26 cellular contexts compared by ENCODE assay signal in the genomic region with DNA sequence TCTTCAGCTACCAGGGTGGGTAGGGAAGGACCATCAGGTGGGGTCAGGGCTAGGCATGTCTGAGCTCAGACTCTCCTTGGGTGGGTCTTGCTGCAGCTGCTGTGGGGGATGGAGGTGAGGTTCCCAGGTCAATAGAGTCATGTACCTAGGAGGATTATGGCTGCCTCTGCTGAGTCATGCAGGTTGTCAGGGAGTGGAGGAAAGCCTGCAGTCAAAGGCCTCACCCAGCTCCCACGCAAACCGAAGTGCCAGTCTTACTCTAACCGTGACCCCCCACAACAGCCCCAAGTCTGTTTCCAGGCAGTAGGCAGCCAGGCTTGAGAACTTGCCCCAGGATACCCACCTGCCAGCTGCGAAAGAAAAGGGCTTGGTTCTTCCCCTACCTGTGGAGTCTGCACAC.
"Had no signal": no experiment of that assay in that cellular context is flagged by ENCODE, and none has a peak within 500 bp of the region (broad histone marks: within the 10 kb centered on the region; RNA-seq: fewer than 3 reads in every experiment).

No MANE protein-coding gene starts in this region.

- H3K27ac Mint-ChIP-seq: dendritic cell treated with granulocyte-macrophage colony-stimulating factor and Interleukin-4, amounts not matched to agents 40 ng/mL and 50 ng/mL, for 4 days; effector memory CD8-positive, alpha-beta T cell; endodermal cell; memory B cell had no signal

- H3K27me3 ChIP-seq: colonic mucosa, esophagus squamous epithelium, gastrocnemius medialis, left lung had no signal

- ATAC-seq: effector memory CD8-positive, alpha-beta T cell; esophagus mucosa; gastrocnemius medialis; heart right ventricle; left cardiac atrium; left lung; left ventricle myocardium superior; lower lobe of right lung had no signal

- H3K36me3 Mint-ChIP-seq: memory B cell had no signal

- H3K4me1 Mint-ChIP-seq: memory B cell had no signal

- H3K4me3 ChIP-seq: colonic mucosa, esophagus squamous epithelium, gastrocnemius medialis, heart right ventricle, left lung, lower lobe of right lung had no signal

- H3K4me1 ChIP-seq: colonic mucosa, esophagus squamous epithelium, gastrocnemius medialis, heart right ventricle, left lung, lower lobe of right lung had no signal

- H3K36me3 ChIP-seq: colonic mucosa, esophagus squamous epithelium, gastrocnemius medialis, heart right ventricle, left lung, lower lobe of right lung had no signal

- H3K27me3 Mint-ChIP-seq: dendritic cell treated with granulocyte-macrophage colony-stimulating factor and Interleukin-4, amounts not matched to agents 40 ng/mL and 50 ng/mL, for 4 days had no signal

- FAIRE-seq: endometrium, islet of Langerhans, keratinocyte had no signal

- H3K9me3 Mint-ChIP-seq: endodermal cell had no signal

- H3K4me3 Mint-ChIP-seq: dendritic cell treated with granulocyte-macrophage colony-stimulating factor and Interleukin-4, amounts not matched to agents 40 ng/mL and 50 ng/mL, for 4 days; effector memory CD8-positive, alpha-beta T cell; endodermal cell; memory B cell had no signal

- DNase-seq: colonic mucosa; cortex of kidney; effector CD8-positive, alpha-beta T cell; effector memory CD8-positive, alpha-beta T cell; endodermal cell; erythroblast; esophagus squamous epithelium; foreskin melanocyte; gastrocnemius medialis; glutamatergic neuron; head of caudate nucleus; heart right ventricle; hippocampal formation; left cardiac atrium; left lung; left ventricle myocardium superior; lower lobe of right lung; mesendoderm; midbrain had no signal

- H3K27ac ChIP-seq: colonic mucosa, epithelial cell of prostate, esophagus squamous epithelium, gastrocnemius medialis, heart right ventricle, left lung, lower lobe of right lung had no signal

- H3K9me3 ChIP-seq: colonic mucosa, esophagus squamous epithelium, gastrocnemius medialis, heart right ventricle, left lung, lower lobe of right lung had no signal
